Comparison of ENCODE assay signal across 8 cellular contexts in the genomic region with DNA sequence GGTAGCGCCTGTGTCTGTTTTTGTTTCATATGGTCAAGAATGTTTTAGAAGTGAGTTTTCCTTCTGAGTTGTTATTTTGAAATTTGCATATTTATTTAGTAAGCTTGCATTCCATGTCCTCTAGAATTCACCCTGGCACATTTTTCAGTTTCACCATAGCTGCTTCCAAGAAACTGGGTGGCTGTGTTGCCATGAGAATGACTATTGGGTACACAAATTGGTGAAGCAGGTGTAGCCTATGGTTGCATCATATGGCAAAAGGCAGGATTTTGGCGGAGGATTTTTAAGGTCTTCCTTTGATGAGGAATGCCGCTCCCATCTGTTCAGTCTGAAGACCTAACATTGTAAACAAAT. TPM values are rescaled to one million over a fixed set of nuclear protein-coding genes. Genes with fewer than 3 reads are reported as not detected.
DNase-seq lines count a peak whose midpoint lies in the region; ATAC-seq, FAIRE-seq and TF ChIP-seq lines count a peak whose summit lies in the region.

No MANE protein-coding gene starts in this region.

- peak overlapping the region; percentile 94 for H3K9ac ChIP-seq in endothelial cell of umbilical vein (replicated peaks; ENCODE audit: extremely low read depth, insufficient read depth, low read length)

- CTCF ChIA-PET in Panc1 (lab: Charles Lee) = no interaction called here
- CTCF ChIA-PET in endothelial cell of umbilical vein (lab: Charles Lee) = interaction anchor here (0.7 to 2.4 kb wide), 4 partner anchors 64 to 140 kb away, joined by 3 to 18 read pairs (median 4); no protein-coding TSS in a partner anchor

- no peak for TF ChIP-seq POLR2A in endothelial cell of umbilical vein (IDR thresholded peaks at IDR 0.05; ENCODE audit: low read depth, low read length)

- ATAC-seq in Panc1 (no peak), pancreas (no peak), GM19351 (IDR thresholded peaks at IDR 0.05; ENCODE audit: unreplicated experiment) (no peak)

- no peaks in the 10 kb centered on the region for H3K9me1 ChIP-seq in endothelial cell of umbilical vein (replicated peaks; ENCODE audit: control insufficient read depth, extremely low read depth, insufficient read depth, low read length)

- in situ Hi-C loops in Panc1 (cut with HindIII; ENCODE audit: low pct_unique_long_range_greater_than_20kb, low sequenced_read_pairs) = no loop called here

- no peaks in the 10 kb centered on the region for H3K9me3 ChIP-seq in DOHH2 (ENCODE audit: control insufficient read depth, insufficient read depth, low read length)
- H3K9me3 ChIP-seq in Panc1 (ENCODE audit: control insufficient read depth, insufficient read depth, low read depth, low read length) = no peaks in the 10 kb centered on the region
- H3K9me3 ChIP-seq in endothelial cell of umbilical vein (replicated peaks; ENCODE audit: control insufficient read depth, insufficient read depth, low read length) = no peaks in the 10 kb centered on the region
- no peaks in the 10 kb centered on the region for H3K9me3 ChIP-seq in pancreas

- H3K79me2 ChIP-seq in DOHH2 (ENCODE audit: control insufficient read depth, low read length) (peaks cover 62% of the 10 kb centered on the region), endothelial cell of umbilical vein (ENCODE audit: control insufficient read depth, insufficient read depth, low read length) (peaks cover 48% of the 10 kb centered on the region)

- POLR2A ChIA-PET in Panc1 (lab: Charles Lee) (interaction anchor here (0.6 kb wide), 1 partner anchor 161 kb away, joined by 3 read pairs; no protein-coding TSS in a partner anchor), endothelial cell of umbilical vein (lab: Charles Lee) (no interaction called here)

- H3F3A ChIP-seq in DOHH2 (ENCODE audit: control insufficient read depth, insufficient read depth) = peaks cover 15% of the 10 kb centered on the region

- TF ChIP-seq CTCF in DOHH2 (IDR thresholded peaks at IDR 0.05; ENCODE audit: low read depth, low read length, poor library complexity, severe bottlenecking) = no peak
- TF ChIP-seq CTCF in Panc1 (IDR thresholded peaks at IDR 0.05) = no peak
- TF ChIP-seq CTCF in endothelial cell of umbilical vein (IDR thresholded peaks at IDR 0.05; ENCODE audit: extremely low read depth in 1 of 2, insufficient read depth in 1 of 2, low read depth in 1 of 2, low read length in 2 of 2) = no peak
- no peak for TF ChIP-seq CTCF in pancreas (IDR thresholded peaks at IDR 0.05)

- no peaks in the 10 kb centered on the region for H3K9me2 ChIP-seq in DOHH2 (replicated peaks; ENCODE audit: control insufficient read depth, low read length)

- H3K4me3 ChIP-seq in DOHH2 (ENCODE audit: low read length) (peak overlapping the region; percentile 100), Panc1 (ENCODE audit: low read depth in 2 of 2, low read length in 2 of 2) (peak overlapping the region; percentile 91 to 95), endothelial cell of umbilical vein (replicated peaks in 1 of 3; ENCODE audit: insufficient read depth in 1 of 3, low read depth in 1 of 3, low read length in 3 of 3) (peak overlapping the region; percentile 66 to 94 (median 85)), pancreas (peak overlapping the region; percentile 99 to 100 (median 99))

- no peak for FAIRE-seq in endothelial cell of umbilical vein (lab: Jason Lieb, UNC)
- FAIRE-seq in pancreas (lab: Jason Lieb, UNC) = no peak

- no peak overlapping the region for H2AFZ ChIP-seq in endothelial cell of umbilical vein (ENCODE audit: low read depth, low read length)

- H3K27ac ChIP-seq in DOHH2 (ENCODE audit: low read depth, low read length) (peak overlapping the region; percentile 94), Panc1 (ENCODE audit: low read length) (peak overlapping the region; percentile 78), endothelial cell of umbilical vein (ENCODE audit: insufficient read depth, low read depth, low read length) (peak overlapping the region; percentile 80), pancreas (peak overlapping the region; percentile 99 to 100 (median 99))

- H3K4me1 ChIP-seq in DOHH2 (ENCODE audit: control insufficient read depth, low read length) (peaks cover 72% of the 10 kb centered on the region), Panc1 (ENCODE audit: control insufficient read depth, insufficient read depth, low read length) (peaks cover 4% of the 10 kb centered on the region), endothelial cell of umbilical vein (ENCODE audit: control insufficient read depth, extremely low read depth, insufficient read depth, low read length) (peaks cover 26% of the 10 kb centered on the region), pancreas (peaks cover 9 to 50% (median 12%) of the 10 kb centered on the region in 3 donors)

- H3K4me2 ChIP-seq in DOHH2 (ENCODE audit: low read length) = peak overlapping the region; percentile 76
- peak overlapping the region; percentile 96 for H3K4me2 ChIP-seq in endothelial cell of umbilical vein (ENCODE audit: insufficient read depth, low read length)

- dilution Hi-C loops in endothelial cell of umbilical vein (cut with MboI; ENCODE audit: extremely low pct_ligation_motif_present, low sequenced_read_pairs) = no loop called here

- H3K27me3 ChIP-seq in DOHH2 (ENCODE audit: control insufficient read depth, low read length) (no peaks in the 10 kb centered on the region), Panc1 (ENCODE audit: control insufficient read depth, insufficient read depth, low read length) (no peaks in the 10 kb centered on the region), endothelial cell of umbilical vein (ENCODE audit: control insufficient read depth in 2 of 2, insufficient read depth in 2 of 2, low read length in 2 of 2) (no peaks in the 10 kb centered on the region), pancreas (no peaks in the 10 kb centered on the region)

- peaks cover 35% of the 10 kb centered on the region for H4K20me1 ChIP-seq in DOHH2 (ENCODE audit: control insufficient read depth, insufficient read depth, low read depth, low read length)
- H4K20me1 ChIP-seq in endothelial cell of umbilical vein (replicated peaks; ENCODE audit: control insufficient read depth, extremely low read depth, insufficient read depth, low read length) = peaks cover 19% of the 10 kb centered on the region

- intact Hi-C loops in Panc1 (cut with micrococcal nuclease; ENCODE audit: unreplicated experiment) = loop anchor here (10.0 kb wide), 1 partner anchor 58 kb away; no protein-coding TSS in a partner anchor
- intact Hi-C loops in endothelial cell of umbilical vein (cut with micrococcal nuclease) = loop anchor here (1.0 kb wide), 1 partner anchor 326 kb away; no protein-coding TSS in a partner anchor
- intact Hi-C loops in pancreas (cut with DNase I) = loop anchor here in 1 of 3 donors (5.0 kb wide), 1 partner anchor 61 kb away; no protein-coding TSS in a partner anchor

- WGBS in pancreas, 2 donors = 1 to 5% methylated on average over 3 of the region's 3 CpGs

- DNase-seq in Panc1 (ENCODE audit: low read depth, low spot score) (no peak), endothelial cell of umbilical vein (ENCODE audit: low read depth, low spot score) (no peak), pancreas (no peak), NCI-H524 treated with DMSO at 0.1 percent for 48 hours (lab: John Stamatoyannopoulos, UW) (no peak), NCI-H1694 (lab: John Stamatoyannopoulos, UW) (no peak), hypothalamus (lab: John Stamatoyannopoulos, UW) (no peak)

- peaks cover 62% of the 10 kb centered on the region for H3K36me3 ChIP-seq in DOHH2 (ENCODE audit: control insufficient read depth, low read length)
- peaks cover 24% of the 10 kb centered on the region for H3K36me3 ChIP-seq in Panc1 (ENCODE audit: control insufficient read depth, insufficient read depth, low read length)
- peaks cover 10 to 20% of the 10 kb centered on the region in 2 experiments for H3K36me3 ChIP-seq in endothelial cell of umbilical vein (ENCODE audit: control insufficient read depth in 2 of 2, extremely low read depth in 1 of 2, insufficient read depth in 2 of 2, low read length in 2 of 2)
- peaks cover 0 to 50% (median 26%) of the 10 kb centered on the region in 3 donors for H3K36me3 ChIP-seq in pancreas

- BruUV-seq in Panc1 (replicated peaks; lab: Mats Ljungman, UMichigan) (no TSS peak), endothelial cell of umbilical vein (replicated peaks; lab: Mats Ljungman, UMichigan) (no TSS peak)

RNA-seq across cellular contexts. Expression of gene HERPUD1, which starts 1.3 kb away (rescaled TPM):
- total RNA-seq in Panc1 (2021; ENCODE audit: unreplicated experiment) = 45.2 TPM
- polyA plus RNA-seq in Panc1 (2012; ENCODE audit: insufficient read length) = 32.4 TPM
- 101 and 109 TPM in 2 replicates for total RNA-seq in endothelial cell of umbilical vein
- 105 and 107 TPM in 2 replicates for polyA plus RNA-seq in endothelial cell of umbilical vein
- polyA plus RNA-seq in endothelial cell of umbilical vein (2011; cell fraction: cytosol; rRNA removed) = 79.8 and 103 TPM in 2 replicates
- polyA plus RNA-seq in endothelial cell of umbilical vein (2011; cell fraction: nucleus; rRNA removed) = 233 and 249 TPM in 2 replicates
- polyA plus RNA-seq in endothelial cell of umbilical vein (2012) = 83.3 and 94.7 TPM in 2 replicates
- polyA minus RNA-seq in endothelial cell of umbilical vein = 239 and 250 TPM in 2 replicates
- 66.9 TPM for polyA minus RNA-seq in endothelial cell of umbilical vein (2011; cell fraction: cytosol; rRNA and poly(A)+ RNA removed)
- 262 and 391 TPM in 2 replicates for polyA minus RNA-seq in endothelial cell of umbilical vein (2011; cell fraction: nucleus; rRNA and poly(A)+ RNA removed)
- 100 to 1,000 TPM; 165 to 298 (median 238) TPM for total RNA-seq in pancreas
- polyA plus RNA-seq in pancreas = 100 to 1,000 TPM in 1 of 2 donors, 10 to 100 TPM in 1; 78.2 to 144 TPM

RNA-seq across cellular contexts. Expression of gene CETP, which starts 28.5 kb away (rescaled TPM):
- total RNA-seq in Panc1 (2021; ENCODE audit: unreplicated experiment) = not detected
- polyA plus RNA-seq in Panc1 (2012; ENCODE audit: insufficient read length) = not detected
- 2.8 and 3.3 TPM in 2 replicates for total RNA-seq in endothelial cell of umbilical vein
- 1.9 and 2.2 TPM in 2 replicates for polyA plus RNA-seq in endothelial cell of umbilical vein
- polyA plus RNA-seq in endothelial cell of umbilical vein (2011; cell fraction: cytosol; rRNA removed) = 1.8 and 2.2 TPM in 2 replicates
- 1.6 and 1.9 TPM in 2 replicates for polyA plus RNA-seq in endothelial cell of umbilical vein (2011; cell fraction: nucleus; rRNA removed)
- polyA plus RNA-seq in endothelial cell of umbilical vein (2012) = 0.30 and 0.75 TPM in 2 replicates
- 1.1 and 2.3 TPM in 2 replicates for polyA minus RNA-seq in endothelial cell of umbilical vein
- polyA minus RNA-seq in endothelial cell of umbilical vein (2011; cell fraction: cytosol; rRNA and poly(A)+ RNA removed) = not detected
- 0.24 and 0.38 TPM in 2 replicates for polyA minus RNA-seq in endothelial cell of umbilical vein (2011; cell fraction: nucleus; rRNA and poly(A)+ RNA removed)
- total RNA-seq in pancreas = under 1 TPM in 5 of 6 donors, not detected in 1; 0.12 to 0.28 (median 0.21) TPM
- polyA plus RNA-seq in pancreas = 1 to 10 TPM in 1 of 2 donors, under 1 TPM in 1; 0.26 to 1.0 TPM

RNA-seq across cellular contexts. Expression of gene NLRC5, which starts 56.1 kb away (rescaled TPM):
- total RNA-seq in Panc1 (2021; ENCODE audit: unreplicated experiment) (8.8 TPM), endothelial cell of umbilical vein (20.1 and 26.3 TPM in 2 replicates), pancreas (10 to 100 TPM in 2 of 6 donors, 1 to 10 TPM in 4; 4.6 to 18.5 (median 6.0) TPM)
- polyA plus RNA-seq in Panc1 (2012; ENCODE audit: insufficient read length) = 3.6 TPM
- polyA plus RNA-seq in endothelial cell of umbilical vein (7.4 and 8.0 TPM in 2 replicates), pancreas (10 to 100 TPM; 20.1 to 26.6 TPM)
- 5.1 and 5.7 TPM in 2 replicates for polyA plus RNA-seq in endothelial cell of umbilical vein (2011; cell fraction: cytosol; rRNA removed)
- 33.9 and 47.2 TPM in 2 replicates for polyA plus RNA-seq in endothelial cell of umbilical vein (2011; cell fraction: nucleus; rRNA removed)
- 11.6 and 14.4 TPM in 2 replicates for polyA plus RNA-seq in endothelial cell of umbilical vein (2012)
- polyA minus RNA-seq in endothelial cell of umbilical vein = 14.2 and 18.8 TPM in 2 replicates
- polyA minus RNA-seq in endothelial cell of umbilical vein (2011; cell fraction: cytosol; rRNA and poly(A)+ RNA removed) = 17.2 TPM
- polyA minus RNA-seq in endothelial cell of umbilical vein (2011; cell fraction: nucleus; rRNA and poly(A)+ RNA removed) = 33.6 and 37.9 TPM in 2 replicates
